Comparison of ENCODE assay signal across 9 cellular contexts in the genomic region with DNA sequence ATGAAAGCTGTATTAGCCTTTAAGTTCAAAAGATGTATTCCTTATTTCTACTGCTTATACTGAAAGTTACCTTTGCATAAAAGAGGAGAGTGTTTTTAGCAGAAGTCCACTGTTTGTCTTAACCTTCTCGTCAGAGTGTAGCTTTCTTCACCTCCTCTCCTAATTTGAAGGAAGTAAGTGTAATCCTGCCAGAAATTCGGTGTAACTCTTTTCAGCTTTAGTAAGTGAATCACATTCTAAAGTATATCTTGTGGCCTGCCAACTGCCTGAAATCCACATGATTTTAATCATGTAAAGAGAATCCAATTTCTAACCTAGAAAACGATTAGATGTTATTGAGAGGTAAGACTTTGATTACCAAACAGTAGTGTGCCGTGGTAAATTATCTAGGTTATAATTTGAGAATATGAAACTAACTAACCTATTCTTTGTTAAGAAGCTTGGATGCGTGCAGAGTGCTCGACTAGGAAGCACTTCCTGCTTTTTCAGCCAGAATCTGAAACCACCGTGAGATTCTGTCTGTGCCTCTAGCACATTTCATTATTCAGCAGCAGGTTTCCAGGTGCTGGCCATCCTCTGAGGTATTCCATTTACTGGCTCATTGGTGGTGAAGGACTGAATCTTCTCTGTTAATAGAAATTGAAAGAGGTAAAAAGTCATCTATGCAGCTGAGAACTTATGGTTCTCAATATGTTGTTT. TPM values are rescaled to one million over a fixed set of nuclear protein-coding genes. Genes with fewer than 3 reads are reported as not detected.
DNase-seq lines count a peak whose midpoint lies in the region; ATAC-seq and TF ChIP-seq lines count a peak whose summit lies in the region.
"Had no signal": no experiment of that assay in that cellular context is flagged by ENCODE, and none has a peak within 500 bp of the region (broad histone marks: within the 10 kb centered on the region; RNA-seq: fewer than 3 reads in every experiment).

No MANE protein-coding gene starts in this region.

- H3K9ac ChIP-seq in adipocyte (ENCODE audit: low read length), result peak overlapping the region; percentile 58

- H3K36me3 Mint-ChIP-seq in activated T-cell treated with anti-CD3 and anti-CD28 coated beads, Interleukin-2, amount 50 U/mL, for 72 hours (ENCODE audit: insufficient read depth in 2 of 2), result peaks cover 4 to 13% of the 10 kb centered on the region in 2 donors
- peaks cover 74% of the 10 kb centered on the region for H3K36me3 Mint-ChIP-seq in stimulated activated effector memory CD8-positive, alpha-beta T cell treated with anti-CD3 and anti-CD28 coated beads, Interleukin-12 subunit alpha, Interleukin-12 subunit beta, amount 100 ng/mL, for 72 hours

- no peaks in the 10 kb centered on the region for H3K27me3 ChIP-seq in adipocyte (replicated peaks; ENCODE audit: control insufficient read depth, insufficient read depth, low read length)

- peak overlapping the region; percentile 13 for H3K4me3 ChIP-seq in adipocyte (ENCODE audit: low read length)

- CTCF ChIA-PET in GM10248 (lab: Yijun Ruan, JAX), result interaction anchor here (0.8 to 1.8 kb wide), 4 partner anchors 10 to 122 kb away, joined by 3 to 7 read pairs (median 4); no protein-coding TSS in a partner anchor

- no peaks in the 10 kb centered on the region for H3K9me3 Mint-ChIP-seq in activated T-cell treated with anti-CD3 and anti-CD28 coated beads, Interleukin-2, amount 50 U/mL, for 72 hours
- no peaks in the 10 kb centered on the region for H3K9me3 Mint-ChIP-seq in stimulated activated effector memory CD8-positive, alpha-beta T cell treated with anti-CD3 and anti-CD28 coated beads, Interleukin-12 subunit alpha, Interleukin-12 subunit beta, amount 100 ng/mL, for 72 hours

- no peak for TF ChIP-seq CTCF in GM10248 (IDR thresholded peaks at IDR 0.05; ENCODE audit: control extremely low read depth, extremely low read depth, low read depth, missing control alignments)

- peaks cover 70% of the 10 kb centered on the region for H3K36me3 ChIP-seq in adipocyte (ENCODE audit: control insufficient read depth, insufficient read depth, low read length, severe bottlenecking)

- H3K4me1 Mint-ChIP-seq in activated T-cell treated with anti-CD3 and anti-CD28 coated beads, Interleukin-2, amount 50 U/mL, for 72 hours (ENCODE audit: low read depth), result peaks cover 26% of the 10 kb centered on the region
- peaks cover 62% of the 10 kb centered on the region for H3K4me1 Mint-ChIP-seq in stimulated activated effector memory CD8-positive, alpha-beta T cell treated with anti-CD3 and anti-CD28 coated beads, Interleukin-12 subunit alpha, Interleukin-12 subunit beta, amount 100 ng/mL, for 72 hours

- POLR2A ChIA-PET in GM10248 (lab: Yijun Ruan, JAX), result no interaction called here

- no peak for DNase-seq in activated T-cell treated with anti-CD3 and anti-CD28 coated beads, Interleukin-2, amount 50 U/mL, for 72 hours
- DNase-seq in activated T-cell treated with anti-CD3 and anti-CD28 coated beads for 4 hours (no peak), adipocyte (ENCODE audit: low read depth) (no peak), GM10248 (ENCODE audit: extremely low spot score) (no peak)
- no peak for DNase-seq in stimulated activated effector memory CD8-positive, alpha-beta T cell treated with anti-CD3 and anti-CD28 coated beads, Interleukin-12 subunit alpha, Interleukin-12 subunit beta, amount 100 ng/mL, for 72 hours (ENCODE audit: low spot score in 2 of 2)
- no peak for DNase-seq in activated effector memory CD4-positive, alpha-beta T cell treated with anti-CD3 and anti-CD28 coated beads, Interleukin-2, amount 50 U/mL, for 16 hours
- no peak for DNase-seq in stimulated activated CD4-positive, alpha-beta T cell treated with anti-CD3 and anti-CD28 coated beads, Interleukin-1b, Interleukin-23, amount 100 ng/mL, for 48 hours

- peak in 1 of 2 donors; percentile 41 for ATAC-seq in activated T-cell treated with anti-CD3 and anti-CD28 coated beads, Interleukin-2, amount 50 U/mL, for 72 hours (replicated peaks in 1 of 2)
- peak; percentile 37 for ATAC-seq in HG03460 (IDR thresholded peaks at IDR 0.05; ENCODE audit: unreplicated experiment)
- peak; percentile 42 for ATAC-seq in stimulated activated effector memory CD8-positive, alpha-beta T cell treated with anti-CD3 and anti-CD28 coated beads, Interleukin-12 subunit alpha, Interleukin-12 subunit beta, amount 100 ng/mL, for 72 hours

- H3K9me3 ChIP-seq in adipocyte (ENCODE audit: control insufficient read depth, low read length), result no peaks in the 10 kb centered on the region

- H3K4me1 ChIP-seq in adipocyte (ENCODE audit: control insufficient read depth, insufficient read depth, low read length), result peaks cover 12% of the 10 kb centered on the region

- no peaks in the 10 kb centered on the region for H3K27me3 Mint-ChIP-seq in activated T-cell treated with anti-CD3 and anti-CD28 coated beads, Interleukin-2, amount 50 U/mL, for 72 hours (ENCODE audit: low read depth)
- H3K27me3 Mint-ChIP-seq: B cell had no signal

- peak overlapping the region in 1 of 2 donors; percentile 66 for H3K4me3 Mint-ChIP-seq in activated T-cell treated with anti-CD3 and anti-CD28 coated beads, Interleukin-2, amount 50 U/mL, for 72 hours
- peak overlapping the region; percentile 47 for H3K4me3 Mint-ChIP-seq in stimulated activated effector memory CD8-positive, alpha-beta T cell treated with anti-CD3 and anti-CD28 coated beads, Interleukin-12 subunit alpha, Interleukin-12 subunit beta, amount 100 ng/mL, for 72 hours
- H3K4me3 Mint-ChIP-seq: B cell had no signal

- H3K27ac Mint-ChIP-seq in activated T-cell treated with anti-CD3 and anti-CD28 coated beads, Interleukin-2, amount 50 U/mL, for 72 hours, result peak overlapping the region; percentile 83
- peak overlapping the region; percentile 84 for H3K27ac Mint-ChIP-seq in stimulated activated effector memory CD8-positive, alpha-beta T cell treated with anti-CD3 and anti-CD28 coated beads, Interleukin-12 subunit alpha, Interleukin-12 subunit beta, amount 100 ng/mL, for 72 hours
- H3K27ac Mint-ChIP-seq: B cell had no signal

RNA-seq across cellular contexts. Expression of gene GYG1, which starts 7.5 kb away (rescaled TPM):
- 10 to 100 TPM; 14.1 to 21.7 TPM for total RNA-seq in activated T-cell treated with anti-CD3 and anti-CD28 coated beads, Interleukin-2, amount 50 U/mL, for 72 hours
